8 cellular contexts compared by ENCODE assay signal in genomic region chr1:115829023-115829674, GRCh38. TPM values are rescaled to one million over a fixed set of nuclear protein-coding genes. Genes with fewer than 3 reads are reported as not detected.
DNase-seq lines count a peak whose midpoint lies in the region; ATAC-seq and TF ChIP-seq lines count a peak whose summit lies in the region.

No MANE protein-coding gene starts in this region.

- no peak for TF ChIP-seq CTCF in AG09319 (IDR thresholded peaks at IDR 0.05; ENCODE audit: low read depth, low read length)
- TF ChIP-seq CTCF in astrocyte of the spinal cord (IDR thresholded peaks at IDR 0.05; ENCODE audit: low read depth, low read length): no peak

- DNase-seq in AG09319 (ENCODE audit: extremely low read depth, low read depth) (peak; percentile 77), HS-27A (ENCODE audit: low read depth) (peak; percentile 60), astrocyte of the spinal cord (ENCODE audit: low read depth, low spot score) (peak; percentile 65), immature natural killer cell (no peak)
- DNase-seq in activated CD4-positive, alpha-beta T cell treated with anti-CD3 and anti-CD28 coated beads for 48 hours: no peak

- H3K27ac Mint-ChIP-seq in immature natural killer cell: no peak overlapping the region

- peak overlapping the region; percentile 11 to 42 for H3K9ac ChIP-seq in stomach smooth muscle (ENCODE audit: low read length in 2 of 2)

- H3K4me3 Mint-ChIP-seq in immature natural killer cell: peak overlapping the region; percentile 66 to 86 (median 80)

- H3K4me1 Mint-ChIP-seq in immature natural killer cell: peaks cover 6 to 13% of the 10 kb centered on the region in 2 donors

- peaks cover 15% of the 10 kb centered on the region for H3K4me1 ChIP-seq in stomach smooth muscle (ENCODE audit: control insufficient read depth, insufficient read depth, low read length)

- peaks cover 0 to 4% (median 0%) of the 10 kb centered on the region in 6 donors for H3K9me3 Mint-ChIP-seq in immature natural killer cell

- H3K9me3 ChIP-seq in stomach smooth muscle (ENCODE audit: control insufficient read depth in 2 of 2, low read length in 2 of 2): no peaks in the 10 kb centered on the region

- no peaks in the 10 kb centered on the region for H3K36me3 Mint-ChIP-seq in immature natural killer cell

- H3K27ac ChIP-seq in stomach smooth muscle (ENCODE audit: low read length): no peak overlapping the region

- H3K27me3 Mint-ChIP-seq in immature natural killer cell (ENCODE audit: low read depth in 3 of 3): peaks cover 13 to 22% (median 20%) of the 10 kb centered on the region in 3 donors

- H3K27me3 ChIP-seq in stomach smooth muscle (ENCODE audit: control insufficient read depth in 1 of 2, insufficient read depth in 2 of 2, low read length in 2 of 2): peaks cover 2 to 11% of the 10 kb centered on the region in 2 donors

- ATAC-seq in HG02678 (IDR thresholded peaks at IDR 0.05; ENCODE audit: unreplicated experiment) (no peak), HG03565 (IDR thresholded peaks at IDR 0.05; ENCODE audit: unreplicated experiment) (no peak)

- in situ Hi-C loops in astrocyte of the spinal cord (cut with HindIII; ENCODE audit: low sequenced_read_pairs): no loop called here

- H3K4me3 ChIP-seq in astrocyte of the spinal cord (ENCODE audit: low read depth, low read length) (peak overlapping the region; percentile 20), stomach smooth muscle (ENCODE audit: low read length in 2 of 2) (peak overlapping the region; percentile 2 to 66)

- H3K36me3 ChIP-seq in stomach smooth muscle (ENCODE audit: control insufficient read depth in 2 of 2, insufficient read depth in 2 of 2, low read length in 2 of 2): no peaks in the 10 kb centered on the region

RNA-seq across cellular contexts. Expression of gene NHLH2, which starts 11.8 kb away (rescaled TPM):
- not detected for polyA plus RNA-seq in immature natural killer cell

Comparison
In these comparisons a context has a peak if more than half of its experiments do, and no peak if none do; other contexts are left out.
1. DNase-seq: peak in AG09319 (single experiment), HS-27A (single experiment) and astrocyte of the spinal cord (single experiment); none in immature natural killer cell (0 of 3) and activated CD4-positive, alpha-beta T cell treated with anti-CD3 and anti-CD28 coated beads for 48 hours (single experiment).